In the genomic region with DNA sequence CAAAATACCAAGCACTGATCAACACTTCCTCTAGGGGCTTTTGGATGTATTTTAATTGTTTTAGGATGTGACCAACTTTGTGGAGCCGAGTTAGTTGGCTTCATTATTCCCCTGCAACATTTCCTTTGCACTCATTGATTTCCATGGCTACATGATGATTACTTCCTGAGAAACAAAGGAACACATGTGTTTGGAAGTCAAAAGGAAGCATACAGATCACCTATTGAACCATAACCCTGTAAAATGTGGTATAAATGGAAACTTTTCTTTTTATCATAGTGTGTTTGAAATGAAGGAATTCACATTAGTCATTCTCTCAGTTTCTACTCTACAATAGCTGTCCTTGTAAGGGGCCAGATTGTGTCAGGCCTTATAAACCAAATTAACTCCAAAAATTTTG, we compare ENCODE assay signal across 18 cellular contexts. TPM values are rescaled to one million over a fixed set of nuclear protein-coding genes. Genes with fewer than 3 reads are reported as not detected.
DNase-seq lines count a peak whose midpoint lies in the region; ATAC-seq, FAIRE-seq and TF ChIP-seq lines count a peak whose summit lies in the region.
"Had no signal": no experiment of that assay in that cellular context is flagged by ENCODE, and none has a peak within 500 bp of the region (broad histone marks: within the 10 kb centered on the region; RNA-seq: fewer than 3 reads in every experiment).

No MANE protein-coding gene starts in this region.

- intact Hi-C loops in Right ventricle myocardium superior (cut with DNase I) = no loop called here

- 77% methylated on average over 1 of the region's 1 CpG for WGBS in hepatocyte (ENCODE audit: low lambda C conversion rate, missing lambda C conversion rate)

- H3K27ac ChIP-seq in cardiac muscle cell = no peak overlapping the region
- peak overlapping the region; percentile 92 for H3K27ac ChIP-seq in SJSA1
- H3K27ac ChIP-seq in hepatocyte = no peak overlapping the region
- H3K27ac ChIP-seq: parathyroid adenoma had no signal

- H3K9me2 ChIP-seq in hepatocyte (replicated peaks; ENCODE audit: insufficient read depth) = no peaks in the 10 kb centered on the region

- H3K79me2 ChIP-seq in hepatocyte = no peaks in the 10 kb centered on the region
- H3K79me2 ChIP-seq: parathyroid adenoma had no signal

- H3K4me1 ChIP-seq in cardiac muscle cell (ENCODE audit: low read depth) = no peaks in the 10 kb centered on the region
- peaks cover 74% of the 10 kb centered on the region for H3K4me1 ChIP-seq in SJSA1 (replicated peaks)
- no peaks in the 10 kb centered on the region for H3K4me1 ChIP-seq in hepatocyte (ENCODE audit: insufficient read depth)
- H3K4me1 ChIP-seq: parathyroid adenoma had no signal

- peak in 1 of 2 donors; percentile 66 for DNase-seq in cardiac muscle cell (ENCODE audit: low read depth in 1 of 2, low spot score in 1 of 2)
- DNase-seq in Right ventricle myocardium superior = no peak
- peak in 1 of 2 experiments; percentile 90 for DNase-seq in SJSA1 (ENCODE audit: low read depth in 1 of 2, low spot score in 2 of 2)
- DNase-seq in foreskin melanocyte = peak; percentile 93
- no peak for DNase-seq in urothelium cell line (ENCODE audit: low spot score)
- DNase-seq in hepatocyte (ENCODE audit: low spot score) = no peak
- no peak for DNase-seq in epidermal melanocyte (ENCODE audit: insufficient read length, low spot score)
- no peak for DNase-seq in globus pallidus (ENCODE audit: low spot score)
- DNase-seq: activated B cell treated with CpG ODN at 0.5 μM for 24 hours, Caco-2, erythroblast, NCI-H1436, small intestine had no signal

- H2AFZ ChIP-seq in hepatocyte = no peak overlapping the region
- H2AFZ ChIP-seq: parathyroid adenoma had no signal

- no peak for ATAC-seq in Right ventricle myocardium superior (ENCODE audit: poor library complexity)
- ATAC-seq: left lobe of liver; stimulated activated memory B cell treated with anti-CD40 and anti-IgM and Interleukin-4, amounts not matched to agents 10 μg/mL and 1 μg/mL and 100 μg/mL, for 72 hours had no signal

- no peaks in the 10 kb centered on the region for H3K36me3 ChIP-seq in cardiac muscle cell
- no peaks in the 10 kb centered on the region for H3K36me3 ChIP-seq in SJSA1
- H3K36me3 ChIP-seq in hepatocyte (replicated peaks; ENCODE audit: insufficient read depth, low read depth) = no peaks in the 10 kb centered on the region

- FAIRE-seq in urothelium cell line (lab: Jason Lieb, UNC) = peak; percentile 50
- FAIRE-seq: colon, G401.6, small intestine had no signal

- H3K4me3 ChIP-seq in cardiac muscle cell = no peak overlapping the region
- no peak overlapping the region for H3K4me3 ChIP-seq in SJSA1
- no peak overlapping the region for H3K4me3 ChIP-seq in hepatocyte

- H3K9me3 ChIP-seq in cardiac muscle cell (ENCODE audit: low read depth) (no peaks in the 10 kb centered on the region), SJSA1 (replicated peaks) (no peaks in the 10 kb centered on the region), hepatocyte (ENCODE audit: low read depth) (no peaks in the 10 kb centered on the region)
- H3K9me3 ChIP-seq: Caco-2 had no signal

- H3K27me3 ChIP-seq in cardiac muscle cell (no peaks in the 10 kb centered on the region), SJSA1 (replicated peaks) (no peaks in the 10 kb centered on the region), hepatocyte (peaks cover 23% of the 10 kb centered on the region)

- H3K4me2 ChIP-seq in hepatocyte = no peak overlapping the region

- H4K20me1 ChIP-seq in hepatocyte (ENCODE audit: insufficient read depth, poor library complexity, severe bottlenecking) = no peaks in the 10 kb centered on the region

- TF ChIP-seq CTCF in cardiac muscle cell (IDR thresholded peaks at IDR 0.05; ENCODE audit: low read depth, low read length) (peak; percentile 8), hepatocyte (IDR thresholded peaks at IDR 0.05; ENCODE audit: poor library complexity) (no peak)

RNA-seq across cellular contexts. Expression of a gene that starts 32.2 kb away (rescaled TPM):
- total RNA-seq in cardiac muscle cell (5.7 and 7.1 TPM in 2 replicates), Right ventricle myocardium superior (9.9 TPM), hepatocyte (11.7 and 16.0 TPM in 2 replicates)
- polyA plus RNA-seq in cardiac muscle cell (6.3 and 8.8 TPM in 2 replicates), hepatocyte (4.0 and 5.8 TPM in 2 replicates)
- total RNA-seq in SJSA1 (2014; rRNA removed; shearing (Covaris generic)) = 10.5 and 18.6 TPM in 2 replicates
